29 cellular contexts compared by ENCODE assay signal in genomic region chr18:11962586-11962985, GRCh38. TPM values are rescaled to one million over a fixed set of nuclear protein-coding genes. Genes with fewer than 3 reads are reported as not detected.
A peak's percentile ranks its signal among the peaks of the same experiment; 100 is the strongest.
DNase-seq lines count a peak whose midpoint lies in the region; ATAC-seq and TF ChIP-seq lines count a peak whose summit lies in the region.
"Had no signal": no experiment of that assay in that cellular context is flagged by ENCODE, and none has a peak within 500 bp of the region (broad histone marks: within the 10 kb centered on the region; RNA-seq: fewer than 3 reads in every experiment).

No MANE protein-coding gene starts in this region.

- H2AFZ ChIP-seq in neuronal stem cell (ENCODE audit: low read length): peak overlapping the region; percentile 80
- H2AFZ ChIP-seq: hepatocyte had no signal

- TF ChIP-seq EP300 in tibial nerve (IDR thresholded peaks at IDR 0.05): no peak

- no peak overlapping the region for H3K14ac ChIP-seq in neuronal stem cell (ENCODE audit: low read length)

- H3K23ac ChIP-seq in neuronal stem cell (ENCODE audit: low read depth, low read length, poor library complexity): no peak overlapping the region

- no peak overlapping the region for H2BK5ac ChIP-seq in neuronal stem cell (ENCODE audit: low read length)

- intact Hi-C loops in esophagus squamous epithelium (cut with DNase I): no loop called here

- DNase-seq in COLO829 (ENCODE audit: low spot score): peak; percentile 56
- DNase-seq in NCI-H82 (lab: John Stamatoyannopoulos, UW): peak; percentile 57
- no peak for DNase-seq in esophagus squamous epithelium (lab: John Stamatoyannopoulos, UW)
- DNase-seq in neuronal stem cell (ENCODE audit: low spot score): no peak
- no peak for DNase-seq in NCI-H748 treated with DMSO at 0.1 percent for 48 hours (lab: John Stamatoyannopoulos, UW)
- DNase-seq in dedifferentiated amniotic fluid mesenchymal stem cell (ENCODE audit: extremely low spot score): no peak
- DNase-seq in tibial nerve (ENCODE audit: low spot score in 2 of 2): no peak
- DNase-seq: activated B cell treated with CpG ODN at 0.5 μM for 24 hours; activated gamma-delta T cell treated with Interleukin-2 at 50 U/mL for 16 hours; activated naive CD8-positive, alpha-beta T cell treated with anti-CD3 and anti-CD28 coated beads, Interleukin-2, amount 50 U/mL, for 24 hours; activated T-cell treated with anti-CD3 and anti-CD28 coated beads, Interleukin-2, amount 50 U/mL, for 48 hours; CD4-positive, alpha-beta memory T cell; EL; NCI-H1436 treated with DMSO at 0.1 percent for 48 hours; NCI-H446; NCI-H774; nephron progenitor cell; spleen; stimulated activated naive CD8-positive, alpha-beta T cell treated with anti-CD3 and anti-CD28 coated beads, Interleukin-15, amount 100 ng/mL, for 72 hours; T-cell; thyroid gland had no signal

- no peak overlapping the region for H3K18ac ChIP-seq in neuronal stem cell (ENCODE audit: low read length)

- H3K4me2 ChIP-seq in neuronal stem cell (ENCODE audit: insufficient read depth, low read length, poor library complexity, severe bottlenecking): no peak overlapping the region
- H3K4me2 ChIP-seq: hepatocyte had no signal

- TF ChIP-seq POLR2A in esophagus squamous epithelium (IDR thresholded peaks at IDR 0.05) (no peak), tibial nerve (IDR thresholded peaks at IDR 0.05) (no peak)

- H3K4me1 ChIP-seq in esophagus squamous epithelium (peaks cover 7 to 20% (median 19%) of the 10 kb centered on the region in 3 donors), neuronal stem cell (ENCODE audit: control insufficient read depth in 2 of 2, insufficient read depth in 1 of 2, low read depth in 1 of 2, low read length in 2 of 2) (peaks cover 0 to 2% of the 10 kb centered on the region in 2 donors), tibial nerve (peaks cover 0 to 16% (median 10%) of the 10 kb centered on the region in 4 donors)
- H3K4me1 ChIP-seq: right atrium auricular region, SJSA1, spleen had no signal

- TF ChIP-seq CTCF in esophagus squamous epithelium (IDR thresholded peaks at IDR 0.05): no peak
- no peak for TF ChIP-seq CTCF in tibial nerve (IDR thresholded peaks at IDR 0.05)

- no peak for ATAC-seq in HG03457 (IDR thresholded peaks at IDR 0.05; ENCODE audit: unreplicated experiment)
- ATAC-seq: activated naive CD8-positive, alpha-beta T cell treated with anti-CD3 and anti-CD28 coated beads, Interleukin-2, amount 50 U/mL, for 24 hours; esophagus mucosa; GM12878; HepG2; stimulated activated naive CD8-positive, alpha-beta T cell treated with anti-CD3 and anti-CD28 coated beads, Interleukin-15, amount 100 ng/mL, for 72 hours; T-cell had no signal

- no peak overlapping the region for H4K8ac ChIP-seq in neuronal stem cell (ENCODE audit: low read depth, low read length)

- H3K4me3 ChIP-seq in esophagus squamous epithelium: no peak overlapping the region
- no peak overlapping the region for H3K4me3 ChIP-seq in neuronal stem cell (ENCODE audit: low read length in 2 of 2)
- no peak overlapping the region for H3K4me3 ChIP-seq in tibial nerve
- H3K4me3 ChIP-seq: GM12878, hepatocyte, lung, right atrium auricular region, SJSA1, spleen, thyroid gland had no signal

- no peak overlapping the region for H2BK120ac ChIP-seq in neuronal stem cell (ENCODE audit: low read depth, low read length)

- H3K9me3 ChIP-seq in esophagus squamous epithelium: peaks cover 0 to 9% (median 7%) of the 10 kb centered on the region in 3 donors
- peaks cover 3% of the 10 kb centered on the region in 2 donors for H3K9me3 ChIP-seq in neuronal stem cell (replicated peaks in 1 of 2; ENCODE audit: control insufficient read depth in 2 of 2, insufficient read depth in 1 of 2, low read depth in 1 of 2, low read length in 2 of 2)
- H3K9me3 ChIP-seq in tibial nerve: no peaks in the 10 kb centered on the region
- H3K9me3 ChIP-seq: right atrium auricular region, thyroid gland had no signal

- no peak overlapping the region for H3K4ac ChIP-seq in neuronal stem cell (ENCODE audit: low read length)

- H3K36me3 ChIP-seq in esophagus squamous epithelium (no peaks in the 10 kb centered on the region), neuronal stem cell (replicated peaks in 1 of 2; ENCODE audit: control insufficient read depth in 2 of 2, insufficient read depth in 2 of 2, low read length in 2 of 2) (no peaks in the 10 kb centered on the region), tibial nerve (no peaks in the 10 kb centered on the region)
- H3K36me3 ChIP-seq: right atrium auricular region, SJSA1, spleen, thyroid gland had no signal

- H2BK15ac ChIP-seq in neuronal stem cell (ENCODE audit: low read length): no peak overlapping the region

- H2AK5ac ChIP-seq in neuronal stem cell (ENCODE audit: low read depth, low read length): no peak overlapping the region

- WGBS in esophagus squamous epithelium, 2 donors: 7 to 12% methylated on average over 1 of the region's 1 CpG
- no CpG with 5 or more reads among the region's 1 CpG for WGBS in neuronal stem cell (ENCODE audit: extremely low coverage in 2 of 2, insufficient read length in 2 of 2, insufficient replicate concordance in 1 of 2), 2 donors
- WGBS in tibial nerve, 2 donors: 17 to 18% methylated on average over 1 of the region's 1 CpG

- no peaks in the 10 kb centered on the region for H3K27me3 ChIP-seq in esophagus squamous epithelium
- H3K27me3 ChIP-seq in neuronal stem cell (ENCODE audit: control insufficient read depth in 3 of 3, insufficient read depth in 3 of 3, low read depth in 1 of 3, low read length in 3 of 3): no peaks in the 10 kb centered on the region
- H3K27me3 ChIP-seq in tibial nerve: no peaks in the 10 kb centered on the region
- H3K27me3 ChIP-seq: hepatocyte, right atrium auricular region, SJSA1, spleen, thyroid gland had no signal

- no peak overlapping the region for H3K9ac ChIP-seq in neuronal stem cell (ENCODE audit: low read depth, low read length, poor library complexity)

- H3K79me1 ChIP-seq in neuronal stem cell (ENCODE audit: low read depth, low read length): no peaks in the 10 kb centered on the region

- no peak overlapping the region for H4K91ac ChIP-seq in neuronal stem cell (ENCODE audit: low read depth, low read length, poor library complexity)

- H2BK12ac ChIP-seq in neuronal stem cell (ENCODE audit: low read length): no peak overlapping the region

- H3K27ac ChIP-seq in esophagus squamous epithelium (peak overlapping the region in 3 of 4 donors; percentile 30 to 68 (median 58)), neuronal stem cell (replicated peaks; ENCODE audit: low read length) (no peak overlapping the region), tibial nerve (peak overlapping the region in 2 of 4 donors; percentile 30 to 62)
- H3K27ac ChIP-seq: hepatocyte, right atrium auricular region, SJSA1, spleen, thyroid gland had no signal

RNA-seq across cellular contexts. Expression of gene IMPA2, which starts 18.7 kb away (rescaled TPM):
- total RNA-seq in esophagus squamous epithelium (100 to 1,000 TPM; 121 to 235 (median 164) TPM), tibial nerve (10 to 100 TPM; 12.7 to 62.4 (median 36.2) TPM)
- 71.9 TPM for polyA plus RNA-seq in neuronal stem cell (2013, experiment 1 of 2)
- 69.5 TPM for polyA plus RNA-seq in neuronal stem cell (2013, experiment 2 of 2)

RNA-seq across cellular contexts. Expression of gene MPPE1, which starts 54.5 kb away (rescaled TPM):
- 10 to 100 TPM; 13.9 to 22.4 (median 15.6) TPM for total RNA-seq in esophagus squamous epithelium
- polyA plus RNA-seq in neuronal stem cell (2013, experiment 1 of 2): 7.6 TPM
- 8.1 TPM for polyA plus RNA-seq in neuronal stem cell (2013, experiment 2 of 2)
- 10 to 100 TPM; 13.3 to 33.2 (median 27.7) TPM for total RNA-seq in tibial nerve

Comparison
In these comparisons a context has a peak if more than half of its experiments do, and no peak if none do; other contexts are left out.
1. DNase-seq: peak in COLO829 (single experiment) and NCI-H82 (single experiment); none in esophagus squamous epithelium (single experiment), neuronal stem cell (single experiment), NCI-H748 treated with DMSO at 0.1 percent for 48 hours (single experiment), dedifferentiated amniotic fluid mesenchymal stem cell (single experiment) and tibial nerve (0 of 2).